In genomic region chr3:141105828-141106628, GRCh38 we compare ENCODE assay signal across 8 cellular contexts. TPM values are rescaled to one million over a fixed set of nuclear protein-coding genes. Genes with fewer than 3 reads are reported as not detected.
DNase-seq lines count a peak whose midpoint lies in the region; ATAC-seq and TF ChIP-seq lines count a peak whose summit lies in the region.

No MANE protein-coding gene starts in this region.

- H3K27me3 ChIP-seq in spleen (replicated peaks in 1 of 7) = no peaks in the 10 kb centered on the region

- no peak for TF ChIP-seq POLR2A in spleen (IDR thresholded peaks at IDR 0.05)

- H3K27me3 Mint-ChIP-seq in CD14-positive monocyte (ENCODE audit: low read depth in 3 of 3) (peaks cover 0 to 3% (median 1%) of the 10 kb centered on the region in 3 donors), T-helper 17 cell (peaks cover 17% of the 10 kb centered on the region)

- H3K9me3 Mint-ChIP-seq in CD14-positive monocyte = peaks cover 0 to 9% (median 2%) of the 10 kb centered on the region in 7 donors

- TF ChIP-seq CTCF in CD14-positive monocyte (IDR thresholded peaks at IDR 0.05) (peak; percentile 82), spleen (IDR thresholded peaks at IDR 0.05 in 8 of 11, conservative IDR thresholded peaks at IDR 0.05 in 3 of 11) (peak; percentile 28 to 82 (median 69))

- H3K4me3 ChIP-seq in spleen = no peak overlapping the region

- H3K9me3 ChIP-seq in T-helper 17 cell (ENCODE audit: control insufficient read depth, low read length, poor library complexity, severe bottlenecking) (no peaks in the 10 kb centered on the region), spleen (peaks cover 0 to 9% (median 2%) of the 10 kb centered on the region in 8 donors)

- DNase-seq in CD14-positive monocyte (ENCODE audit: low spot score) (no peak), NCI-H187 (lab: John Stamatoyannopoulos, UW) (peak; percentile 7 to 55), T-helper 17 cell (peak in 1 of 3 donors; percentile 39), astrocyte of the hippocampus (ENCODE audit: low read depth, low spot score) (peak; percentile 91), iPS DF 19.7 (ENCODE audit: low read depth, low spot score) (peak; percentile 71), spleen (no peak)

- H3K4me1 Mint-ChIP-seq in CD14-positive monocyte = peaks cover 2% of the 10 kb centered on the region
- H3K4me1 Mint-ChIP-seq in T-helper 17 cell = peaks cover 2% of the 10 kb centered on the region

- intact Hi-C loops in CD14-positive monocyte (cut with micrococcal nuclease) = loop anchor here (10.0 kb wide), 2 partner anchors 101 to 211 kb away; no protein-coding TSS in a partner anchor
- intact Hi-C loops in spleen (cut with DNase I; ENCODE audit: low total_unique reads) = loop anchor here (5.0 kb wide), 1 partner anchor 204 kb away; no protein-coding TSS in a partner anchor

- no peak overlapping the region for H3K27ac ChIP-seq in spleen

- no peaks in the 10 kb centered on the region for H3K36me3 Mint-ChIP-seq in CD14-positive monocyte
- no peaks in the 10 kb centered on the region for H3K36me3 Mint-ChIP-seq in T-helper 17 cell (ENCODE audit: low read depth)

- H3K4me1 ChIP-seq in spleen = no peaks in the 10 kb centered on the region

- H3K27ac Mint-ChIP-seq in CD14-positive monocyte (no peak overlapping the region), T-helper 17 cell (peak overlapping the region; percentile 49)

- 36 to 45% (median 39%) methylated on average over 7 of the region's 7 CpGs for WGBS in spleen, 5 donors

- H3K4me3 Mint-ChIP-seq in CD14-positive monocyte (no peak overlapping the region), T-helper 17 cell (no peak overlapping the region)

- ATAC-seq in GM21576 (IDR thresholded peaks at IDR 0.05; ENCODE audit: unreplicated experiment) = peak; percentile 76
- ATAC-seq in T-helper 17 cell = peak; percentile 61
- no peak for ATAC-seq in HG02588 (IDR thresholded peaks at IDR 0.05; ENCODE audit: unreplicated experiment)

- no peaks in the 10 kb centered on the region for H3K36me3 ChIP-seq in spleen

RNA-seq across cellular contexts. Expression of gene SPSB4, which starts 54.9 kb away (rescaled TPM):
- polyA plus RNA-seq in CD14-positive monocyte = not detected
- total RNA-seq in T-helper 17 cell = not detected
- 10 to 100 TPM in 3 of 7 donors, 1 to 10 TPM in 4; 5.5 to 10.7 (median 6.5) TPM for total RNA-seq in spleen
- 1 to 10 TPM in 1 of 3 donors, under 1 TPM in 2; 0.87 to 2.5 (median 0.91) TPM for polyA plus RNA-seq in spleen

Comparison
In these comparisons a context has a peak if more than half of its experiments do, and no peak if none do; other contexts are left out.
1. DNase-seq: peak in NCI-H187 (2 of 2), astrocyte of the hippocampus (single experiment) and iPS DF 19.7 (single experiment); none in CD14-positive monocyte (single experiment) and spleen (single experiment).
2. RNA of gene SPSB4, which starts 54.9 kb away (total RNA-seq): 5.5 to 10.7 TPM in spleen; not detected in T-helper 17 cell; every median in the first group is over 4 times any median in the second.